7 cellular contexts compared by ENCODE assay signal in the genomic region with DNA sequence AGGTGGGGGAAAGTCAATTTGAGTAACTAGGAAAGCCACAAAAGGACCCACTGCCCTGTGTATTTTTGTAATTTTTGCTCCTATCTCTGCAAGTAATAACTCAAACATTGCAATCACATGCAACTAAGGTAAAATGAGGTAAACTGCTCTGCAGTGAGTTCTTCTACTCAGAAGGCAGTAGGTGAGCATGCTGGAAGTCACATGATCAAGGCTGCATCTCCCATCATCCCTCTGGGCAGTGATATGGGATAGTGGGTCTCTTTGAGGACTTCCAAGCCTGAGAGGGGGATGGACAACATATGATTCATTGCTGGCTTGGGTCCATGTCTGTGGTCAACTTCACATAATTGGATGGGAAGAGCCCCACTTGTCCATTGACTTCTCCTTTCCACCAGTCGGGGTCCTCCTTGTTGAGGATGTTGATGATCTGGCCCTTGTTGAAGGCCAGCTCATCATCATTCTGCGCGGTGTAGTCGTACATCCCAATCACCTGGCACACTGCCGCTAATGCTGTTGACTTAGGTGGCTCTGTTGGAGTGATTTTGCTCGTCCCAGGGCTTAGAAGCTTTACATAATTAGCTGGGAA.
DNase-seq lines count a peak whose midpoint lies in the region; TF ChIP-seq lines count a peak whose summit lies in the region.
"Not testable (repeated sequence)": the region's sequence is repeated elsewhere in the genome, so short reads cannot be mapped to it uniquely, and the experiment has no call there.

No MANE protein-coding gene starts in this region.

- not testable (repeated sequence) for H3K4me3 Mint-ChIP-seq in activated T-cell treated with anti-CD3 and anti-CD28 coated beads, Interleukin-2, amount 50 U/mL, for 24 hours

- not testable (repeated sequence) for TF ChIP-seq CTCF in coronary artery (IDR thresholded peaks at IDR 0.05)

- not testable (repeated sequence) for H3K27ac ChIP-seq in coronary artery

- H3K27me3 Mint-ChIP-seq in activated T-cell treated with anti-CD3 and anti-CD28 coated beads, Interleukin-2, amount 50 U/mL, for 24 hours = not testable (repeated sequence)

- H3K36me3 Mint-ChIP-seq in activated T-cell treated with anti-CD3 and anti-CD28 coated beads, Interleukin-2, amount 50 U/mL, for 24 hours (ENCODE audit: low read depth) = not testable (repeated sequence)

- DNase-seq in EH (ENCODE audit: low read depth) (peak; percentile 55), M059J (ENCODE audit: low read depth) (peak; percentile 73), NCI-H226 (peak; percentile 37), RKO (ENCODE audit: low spot score) (peak; percentile 14), coronary artery (ENCODE audit: low spot score) (peak; percentile 36), kidney tubule cell (ENCODE audit: low spot score) (peak; percentile 59)
- DNase-seq in activated T-cell treated with anti-CD3 and anti-CD28 coated beads, Interleukin-2, amount 50 U/mL, for 24 hours = peak; percentile 14

- H3K27ac Mint-ChIP-seq in activated T-cell treated with anti-CD3 and anti-CD28 coated beads, Interleukin-2, amount 50 U/mL, for 24 hours = not testable (repeated sequence)

- H3K4me3 ChIP-seq in coronary artery = not testable (repeated sequence)

- H3K4me1 Mint-ChIP-seq in activated T-cell treated with anti-CD3 and anti-CD28 coated beads, Interleukin-2, amount 50 U/mL, for 24 hours (ENCODE audit: low read depth) = not testable (repeated sequence)

- not testable (repeated sequence) for H3K9me3 Mint-ChIP-seq in activated T-cell treated with anti-CD3 and anti-CD28 coated beads, Interleukin-2, amount 50 U/mL, for 24 hours

Comparison
In these comparisons a context has a peak if more than half of its experiments do, and no peak if none do; other contexts are left out.
1. DNase-seq: peak in every context shown above with its lines; median percentile 73 in M059J; 59 in kidney tubule cell; 55 in EH; 37 in NCI-H226; 36 in coronary artery; 14 in RKO; 14 in activated T-cell treated with anti-CD3 and anti-CD28 coated beads, Interleukin-2, amount 50 U/mL, for 24 hours.